ENCODE assay signal across 9 cellular contexts in the genomic region with DNA sequence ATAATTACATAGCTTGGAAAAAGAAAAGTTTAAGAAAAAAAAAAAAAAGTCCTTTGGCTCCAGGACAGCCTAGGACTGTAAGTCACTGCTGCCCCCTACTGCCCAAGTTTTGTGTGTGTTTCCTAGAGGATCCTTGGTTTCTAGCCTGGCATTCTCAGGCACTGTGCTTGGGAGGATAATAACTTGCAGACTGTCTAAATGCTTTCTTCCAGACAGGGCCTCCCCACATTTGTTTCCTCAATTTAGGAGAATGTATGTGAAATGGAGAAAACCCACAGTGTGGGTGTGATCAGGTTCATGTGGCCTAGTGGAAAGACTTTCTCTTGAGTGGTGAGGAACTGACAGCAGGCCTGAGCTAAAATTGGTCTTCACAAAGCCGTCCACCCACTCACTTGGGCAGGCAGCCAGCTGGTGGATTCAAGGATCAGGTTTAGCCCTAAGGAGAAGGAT.
DNase-seq lines count a peak whose midpoint lies in the region; ATAC-seq, FAIRE-seq and TF ChIP-seq lines count a peak whose summit lies in the region.
"Had no signal": no experiment of that assay in that cellular context is flagged by ENCODE, and none has a peak within 500 bp of the region (broad histone marks: within the 10 kb centered on the region; RNA-seq: fewer than 3 reads in every experiment).

No MANE protein-coding gene starts in this region.

- peaks cover 2% of the 10 kb centered on the region for H3K27me3 Mint-ChIP-seq in activated CD4-positive, alpha-beta T cell treated with anti-CD3 and anti-CD28 coated beads, Interleukin-2, amount 10 ng/mL, durations not matched to agents 24 days and 14 days
- H3K27me3 Mint-ChIP-seq in mesothelial cell of epicardium (ENCODE audit: low read depth): no peaks in the 10 kb centered on the region
- H3K27me3 Mint-ChIP-seq: stimulated activated naive CD8-positive, alpha-beta T cell treated with anti-CD3 and anti-CD28 coated beads, Interleukin-15, Interleukin-2, amounts not matched to agents 100 ng/mL and 50 ng/mL, for 24 hours had no signal

- H3K9me3 Mint-ChIP-seq in activated CD4-positive, alpha-beta T cell treated with anti-CD3 and anti-CD28 coated beads, Interleukin-2, amount 10 ng/mL, durations not matched to agents 24 days and 14 days: no peaks in the 10 kb centered on the region
- H3K9me3 Mint-ChIP-seq in mesothelial cell of epicardium: no peaks in the 10 kb centered on the region
- H3K9me3 Mint-ChIP-seq: stimulated activated naive CD8-positive, alpha-beta T cell treated with anti-CD3 and anti-CD28 coated beads, Interleukin-15, Interleukin-2, amounts not matched to agents 100 ng/mL and 50 ng/mL, for 24 hours had no signal

- no peak overlapping the region for H3K14ac ChIP-seq in H1 (ENCODE audit: insufficient read length)

- no peak overlapping the region for H2BK20ac ChIP-seq in H1 (ENCODE audit: low read length)

- TF ChIP-seq RAD21 in H1 (IDR thresholded peaks at IDR 0.05 in 1 of 2, conservative IDR thresholded peaks at IDR 0.05 in 1 of 2; ENCODE audit: low read depth in 2 of 2, low read length in 2 of 2): peak; percentile 93 to 95

- TF ChIP-seq EP300 in H1 (IDR thresholded peaks at IDR 0.05; ENCODE audit: borderline replicate concordance in 1 of 2, low read depth in 2 of 2, low read length in 2 of 2): no peak

- POLR2A ChIA-PET in HEK293 (lab: Yijun Ruan, JAX): interaction anchor here (0.7 to 1.4 kb wide), 3 partner anchors 188 to 344 kb away, joined by 3 to 6 read pairs (median 4); no protein-coding TSS in a partner anchor
- POLR2A ChIA-PET in H1 (lab: Charles Lee; ENCODE audit: partially characterized antibody): interaction anchor here (1.5 kb wide), 1 partner anchor 86 kb away, joined by 7 read pairs; no protein-coding TSS in a partner anchor

- H4K5ac ChIP-seq in H1 (ENCODE audit: insufficient read length, low read depth, low read length): no peak overlapping the region

- DNase-seq in D721Med (ENCODE audit: insufficient read length, low spot score) (no peak), NCI-H2196 treated with DMSO at 0.1 percent for 48 hours (lab: John Stamatoyannopoulos, UW; ENCODE audit: unreplicated experiment) (peak; percentile 44), H1 (ENCODE audit: low read depth in 1 of 2, low spot score in 2 of 2) (peak; percentile 23 to 90), mesothelial cell of epicardium (ENCODE audit: low spot score in 2 of 2, unreplicated experiment in 2 of 2) (peak; percentile 60 to 87)
- DNase-seq in activated CD4-positive, alpha-beta T cell treated with anti-CD3 and anti-CD28 coated beads, Interleukin-2, amount 10 ng/mL, durations not matched to agents 24 days and 14 days: peak; percentile 79
- peak; percentile 67 for DNase-seq in stimulated activated naive CD8-positive, alpha-beta T cell treated with anti-CD3 and anti-CD28 coated beads, Interleukin-15, Interleukin-2, amounts not matched to agents 100 U/mL and 50 U/mL, for 24 hours
- no peak for DNase-seq in central memory CD4-positive, alpha-beta T cell

- H3K9ac ChIP-seq in H1 (replicated peaks in 1 of 4; ENCODE audit: extremely low read depth in 1 of 4, low read depth in 3 of 4, low read length in 3 of 4): no peak overlapping the region

- H3K4me3 Mint-ChIP-seq in activated CD4-positive, alpha-beta T cell treated with anti-CD3 and anti-CD28 coated beads, Interleukin-2, amount 10 ng/mL, durations not matched to agents 24 days and 14 days: no peak overlapping the region
- no peak overlapping the region for H3K4me3 Mint-ChIP-seq in mesothelial cell of epicardium
- H3K4me3 Mint-ChIP-seq: stimulated activated naive CD8-positive, alpha-beta T cell treated with anti-CD3 and anti-CD28 coated beads, Interleukin-15, Interleukin-2, amounts not matched to agents 100 ng/mL and 50 ng/mL, for 24 hours had no signal

- H3K9me3 ChIP-seq in HEK293 (ENCODE audit: control insufficient read depth, insufficient read depth, low read depth, low read length) (no peaks in the 10 kb centered on the region), H1 (ENCODE audit: insufficient read depth in 2 of 2, low read depth in 1 of 2, low read length in 1 of 2) (no peaks in the 10 kb centered on the region)

- no peaks in the 10 kb centered on the region; the same call in 1 of the 2 replicates for H3K79me1 ChIP-seq in H1 (ENCODE audit: low read depth, low read length)

- H2BK12ac ChIP-seq in H1 (ENCODE audit: low read depth, low read length): no peak overlapping the region

- H3K27ac ChIP-seq in HEK293 (ENCODE audit: extremely low read depth, low read depth, low read length) (no peak overlapping the region), H1 (ENCODE audit: low read depth, low read length) (no peak overlapping the region)

- no peak overlapping the region for H2BK5ac ChIP-seq in H1 (ENCODE audit: low read depth, low read length)

- H3K4me3 ChIP-seq in HEK293 (ENCODE audit: low read depth, low read length): no peak overlapping the region
- H3K4me3 ChIP-seq in H1 (ENCODE audit: extremely low read depth in 1 of 4, insufficient read depth in 2 of 4, low read depth in 3 of 4, low read length in 4 of 4): no peak overlapping the region

- no peak overlapping the region for H3K27ac Mint-ChIP-seq in activated CD4-positive, alpha-beta T cell treated with anti-CD3 and anti-CD28 coated beads, Interleukin-2, amount 10 ng/mL, durations not matched to agents 24 days and 14 days
- H3K27ac Mint-ChIP-seq in mesothelial cell of epicardium: peak overlapping the region; percentile 76
- H3K27ac Mint-ChIP-seq: stimulated activated naive CD8-positive, alpha-beta T cell treated with anti-CD3 and anti-CD28 coated beads, Interleukin-15, Interleukin-2, amounts not matched to agents 100 ng/mL and 50 ng/mL, for 24 hours had no signal

- H3K36me3 Mint-ChIP-seq in activated CD4-positive, alpha-beta T cell treated with anti-CD3 and anti-CD28 coated beads, Interleukin-2, amount 10 ng/mL, durations not matched to agents 24 days and 14 days (ENCODE audit: low read depth): no peaks in the 10 kb centered on the region
- peaks cover 3% of the 10 kb centered on the region for H3K36me3 Mint-ChIP-seq in mesothelial cell of epicardium

- no peak for TF ChIP-seq POLR2A in H1 (IDR thresholded peaks at IDR 0.05; ENCODE audit: control extremely low read depth in 1 of 2, low read depth in 2 of 2, low read length in 2 of 2)

- H4K20me1 ChIP-seq in H1 (replicated peaks in 1 of 2; ENCODE audit: control insufficient read depth in 1 of 2, insufficient read depth in 2 of 2, low read length in 2 of 2): no peaks in the 10 kb centered on the region

- FAIRE-seq in D721Med (lab: Jason Lieb, UNC) (no peak), H1 (lab: Jason Lieb, UNC) (peak; percentile 78)

- intact Hi-C loops in activated CD4-positive, alpha-beta T cell treated with anti-CD3 and anti-CD28 coated beads, Interleukin-2, amount 10 ng/mL, durations not matched to agents 24 days and 14 days (cut with micrococcal nuclease): loop anchor here (1.0 to 5.0 kb wide), 2 partner anchors 161 to 339 kb away; no protein-coding TSS in a partner anchor

- H3K4me1 ChIP-seq in HEK293 (ENCODE audit: control insufficient read depth, insufficient read depth, low read length) (no peaks in the 10 kb centered on the region), H1 (replicated peaks in 1 of 4; ENCODE audit: control insufficient read depth in 3 of 4, insufficient read depth in 4 of 4, low read length in 3 of 4) (peaks cover 0 to 8% (median 4%) of the 10 kb centered on the region in 4 experiments; a peak in 4 of 7 replicates)

- no peaks in the 10 kb centered on the region for H3K23me2 ChIP-seq in H1 (ENCODE audit: low read depth, low read length)

- H3K18ac ChIP-seq in H1 (ENCODE audit: extremely low read depth, low read length): no peak overlapping the region

- no peaks in the 10 kb centered on the region for H3K27me3 ChIP-seq in H1 (replicated peaks in 1 of 4; ENCODE audit: control insufficient read depth in 3 of 4, extremely low read depth in 1 of 4, insufficient read depth in 3 of 4, low read length in 3 of 4)

- H3K4me2 ChIP-seq in H1 (ENCODE audit: insufficient read depth in 1 of 2, low read depth in 2 of 2, low read length in 2 of 2): no peak overlapping the region

- ATAC-seq in stimulated activated naive CD8-positive, alpha-beta T cell treated with anti-CD3 and anti-CD28 coated beads, Interleukin-15, Interleukin-2, amounts not matched to agents 100 U/mL and 50 U/mL, for 24 hours: no peak

- peak; percentile 89 for TF ChIP-seq CTCF in D721Med (IDR thresholded peaks at IDR 0.05; ENCODE audit: insufficient read depth, missing control alignments)
- peak; percentile 56; the same call in 1 of the 2 replicates for TF ChIP-seq CTCF in HEK293 (tag by site-specific recombination; IDR thresholded peaks at IDR 0.05)
- peak; percentile 54 to 87 (median 79) for TF ChIP-seq CTCF in H1 (IDR thresholded peaks at IDR 0.05; ENCODE audit: control extremely low read depth in 1 of 3, insufficient read depth in 1 of 3, low read depth in 1 of 3, low read length in 3 of 3)
- peak; percentile 81 for TF ChIP-seq CTCF in mesothelial cell of epicardium (IDR thresholded peaks at IDR 0.05; ENCODE audit: unreplicated experiment)

- H2BK15ac ChIP-seq in H1 (ENCODE audit: low read length): no peak overlapping the region

- 0 out of 4 replicates have a peak, but pooled peaks cover 0 to 3% of the 10 kb centered on the region in 2 experiments for H3K79me2 ChIP-seq in H1 (ENCODE audit: control insufficient read depth in 1 of 2, insufficient read depth in 2 of 2, low read length in 2 of 2)

- no peak overlapping the region for H2AFZ ChIP-seq in H1 (ENCODE audit: low read length)

- no peak overlapping the region for H2AK5ac ChIP-seq in H1 (ENCODE audit: low read depth, low read length)

- no peaks in the 10 kb centered on the region for H3K36me3 ChIP-seq in HEK293 (ENCODE audit: control insufficient read depth in 2 of 2, insufficient read depth in 1 of 2, low read length in 2 of 2)
- peaks cover 0 to 17% (median 2%) of the 10 kb centered on the region in 4 experiments; a peak in 4 of 8 replicates for H3K36me3 ChIP-seq in H1 (ENCODE audit: control insufficient read depth in 2 of 4, insufficient read depth in 4 of 4, low read length in 3 of 4)

- no peaks in the 10 kb centered on the region for H3K4me1 Mint-ChIP-seq in activated CD4-positive, alpha-beta T cell treated with anti-CD3 and anti-CD28 coated beads, Interleukin-2, amount 10 ng/mL, durations not matched to agents 24 days and 14 days
- peaks cover 7% of the 10 kb centered on the region for H3K4me1 Mint-ChIP-seq in mesothelial cell of epicardium

- H3K23ac ChIP-seq in H1 (ENCODE audit: insufficient read length): no peak overlapping the region

- 100% methylated on average over 1 of the region's 1 CpG; no CpG with 5 or more reads in 1 of the 2 experiments for WGBS in H1 (ENCODE audit: extremely low coverage in 1 of 2, insufficient coverage in 1 of 2, insufficient read length in 1 of 2, insufficient replicate concordance in 2 of 2, low coverage in 1 of 2, low lambda C conversion rate in 2 of 2, missing lambda C conversion rate in 1 of 2), 2 experiments

- CTCF ChIA-PET in HEK293 (lab: Yijun Ruan, JAX) (interaction anchor here (0.6 to 3.4 kb wide), 68 partner anchors 9 to 1775 kb away, joined by 3 to 71 read pairs (median 4); no protein-coding TSS in a partner anchor), H1 (lab: Charles Lee; ENCODE audit: partially characterized antibody) (interaction anchor here (0.7 to 7.0 kb wide), 70 partner anchors 9 to 833 kb away, joined by 3 to 88 read pairs (median 4); no protein-coding TSS in a partner anchor)

- no peak overlapping the region for H2BK120ac ChIP-seq in H1 (replicated peaks; ENCODE audit: low read depth, low read length)

- H4K8ac ChIP-seq in H1 (ENCODE audit: extremely low read depth, insufficient read depth, low read length): no peak overlapping the region

- no peak overlapping the region for H3K4ac ChIP-seq in H1 (replicated peaks; ENCODE audit: insufficient read length, low read depth, low read length)

- no peak overlapping the region for H3K56ac ChIP-seq in H1 (replicated peaks; ENCODE audit: insufficient read length, low read depth, low read length)

- no peak overlapping the region for H4K91ac ChIP-seq in H1 (replicated peaks; ENCODE audit: insufficient read length, low read length)

Comparison
In these comparisons a context has a peak if more than half of its experiments do, and no peak if none do; other contexts are left out.
1. DNase-seq: peak in NCI-H2196 treated with DMSO at 0.1 percent for 48 hours (single experiment), activated CD4-positive, alpha-beta T cell treated with anti-CD3 and anti-CD28 coated beads, Interleukin-2, amount 10 ng/mL, durations not matched to agents 24 days and 14 days (single experiment), H1 (2 of 2), mesothelial cell of epicardium (2 of 2) and stimulated activated naive CD8-positive, alpha-beta T cell treated with anti-CD3 and anti-CD28 coated beads, Interleukin-15, Interleukin-2, amounts not matched to agents 100 U/mL and 50 U/mL, for 24 hours (single experiment); none in D721Med (single experiment) and central memory CD4-positive, alpha-beta T cell (single experiment).
2. Peak in every context shown above with its lines, with median percentiles within 50 percentile points of each other: CTCF ChIP-seq.